7 cellular contexts compared by ENCODE assay signal in genomic region chr11:65013130-65013691, GRCh38.
DNase-seq lines count a peak whose midpoint lies in the region; FAIRE-seq and TF ChIP-seq lines count a peak whose summit lies in the region.

No MANE protein-coding gene starts in this region.

- H3K27ac Mint-ChIP-seq in T-helper 1 cell treated with Interleukin-12 subunit alpha and Interleukin-12 subunit beta and Interleukin-4 antibody, amounts not matched to agents 30 μg/mL and 1 μg/mL, for 36 hours = peak overlapping the region; percentile 96

- peak overlapping the region in 20 of 21 experiments; percentile 82 to 99 (median 96) for H3K27ac ChIP-seq in skin epidermis

- no peaks in the 10 kb centered on the region for H3K9me3 Mint-ChIP-seq in T-helper 1 cell treated with Interleukin-12 subunit alpha and Interleukin-12 subunit beta and Interleukin-4 antibody, amounts not matched to agents 30 μg/mL and 1 μg/mL, for 36 hours

- H3K4me3 ChIP-seq in astrocyte of the spinal cord (ENCODE audit: low read depth, low read length) = peak overlapping the region; percentile 69
- H3K4me3 ChIP-seq in iPS-11a (ENCODE audit: low read depth, low read length) = peak overlapping the region; percentile 66
- H3K4me3 ChIP-seq in skin epidermis = peak overlapping the region; percentile 53 to 89 (median 69)

- H3K27me3 Mint-ChIP-seq in T-helper 1 cell treated with Interleukin-12 subunit alpha and Interleukin-12 subunit beta and Interleukin-4 antibody, amounts not matched to agents 30 μg/mL and 1 μg/mL, for 36 hours (ENCODE audit: low read depth) = no peaks in the 10 kb centered on the region

- H3K36me3 Mint-ChIP-seq in T-helper 1 cell treated with Interleukin-12 subunit alpha and Interleukin-12 subunit beta and Interleukin-4 antibody, amounts not matched to agents 30 μg/mL and 1 μg/mL, for 36 hours (ENCODE audit: low read depth) = peaks cover 11% of the 10 kb centered on the region

- H3K4me1 Mint-ChIP-seq in T-helper 1 cell treated with Interleukin-12 subunit alpha and Interleukin-12 subunit beta and Interleukin-4 antibody, amounts not matched to agents 30 μg/mL and 1 μg/mL, for 36 hours (ENCODE audit: low read depth) = peaks cover 22% of the 10 kb centered on the region

- in situ Hi-C loops in GM13977 (cut with MboI; ENCODE audit: low pct_unique_long_range_greater_than_20kb, low sequenced_read_pairs, unreplicated experiment) = no loop called here
- in situ Hi-C loops in astrocyte of the spinal cord (cut with HindIII; ENCODE audit: low sequenced_read_pairs) = no loop called here

- DNase-seq in GM13977 (ENCODE audit: low spot score) (peak; percentile 96), HTR-8/SVneo (ENCODE audit: insufficient read length, low spot score) (peak; percentile 87), astrocyte of the spinal cord (ENCODE audit: low read depth, low spot score) (peak; percentile 87), NCI-H128 (lab: John Stamatoyannopoulos, UW; ENCODE audit: unreplicated experiment) (no peak)

- H3K4me3 Mint-ChIP-seq in T-helper 1 cell treated with Interleukin-12 subunit alpha and Interleukin-12 subunit beta and Interleukin-4 antibody, amounts not matched to agents 30 μg/mL and 1 μg/mL, for 36 hours = peak overlapping the region; percentile 88

- TF ChIP-seq CTCF in GM13977 (IDR thresholded peaks at IDR 0.05; ENCODE audit: extremely low read depth, insufficient read depth, missing control alignments) (peak; percentile 90), astrocyte of the spinal cord (IDR thresholded peaks at IDR 0.05; ENCODE audit: low read depth, low read length) (peak; percentile 88)

- no peak for FAIRE-seq in HTR-8/SVneo (lab: Jason Lieb, UNC)
